In the genomic region with DNA sequence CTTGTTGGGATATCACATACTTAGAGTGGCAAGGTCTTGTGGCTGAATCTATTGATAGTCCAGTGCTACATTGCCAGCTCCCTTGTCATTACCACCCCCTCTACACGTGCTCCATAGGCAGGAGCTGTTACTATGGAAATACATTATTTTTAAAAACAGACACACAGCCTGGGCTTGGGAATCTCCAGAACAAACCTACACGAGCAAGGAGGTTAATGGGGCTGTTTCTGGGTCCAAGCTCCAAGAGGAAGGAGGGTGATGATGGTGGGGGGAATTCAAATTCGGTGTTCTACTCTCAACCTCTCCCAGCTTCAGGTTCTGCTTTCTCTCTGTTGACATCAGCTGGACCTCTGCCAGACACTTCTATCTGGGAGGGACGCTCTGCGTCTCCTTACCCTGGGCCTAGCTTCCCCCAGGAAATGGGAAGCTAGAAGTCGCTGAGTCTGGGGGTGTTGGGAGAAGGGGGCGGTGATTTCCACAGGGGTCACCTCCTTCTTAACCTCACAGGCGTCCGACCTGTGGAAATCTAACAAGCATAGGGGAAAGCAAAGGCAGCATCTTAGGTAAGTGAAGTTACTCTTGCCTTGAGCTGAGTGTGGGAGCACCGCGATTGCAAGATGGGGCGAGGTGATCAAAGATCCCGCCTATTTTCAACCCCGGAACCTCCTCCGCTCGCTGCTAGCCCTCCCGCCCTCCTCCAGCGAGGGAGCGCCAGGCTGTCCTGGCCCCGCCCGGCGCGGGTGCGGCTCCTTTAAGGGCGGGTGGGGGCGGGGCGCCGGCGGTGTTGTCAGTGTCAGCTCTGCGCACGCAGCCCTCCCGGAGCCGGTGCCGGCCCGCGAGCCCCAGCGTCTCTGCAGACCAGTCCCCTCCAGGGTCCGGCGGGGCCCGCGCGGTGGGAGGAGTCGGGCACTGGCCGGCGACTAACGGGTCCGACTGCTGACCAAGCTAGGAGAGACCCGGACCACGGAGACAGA, we compare ENCODE assay signal across 1 cellular context.
TF ChIP-seq lines count a peak whose summit lies in the region.

Gene C2CD2L (plus strand): TSS at position 781 of the 974 bp plus-strand sequence. CDS start 398 bp downstream, outside the sequence.

TF ChIP-seq in HEK293, 187 proteins besides CTCF, POLR2A, EP300 and RAD21 (continued from another document and continues in another):
- no peak for TF ChIP-seq PRDM2 (tag by site-specific recombination; IDR thresholded peaks at IDR 0.05; ENCODE audit: borderline replicate concordance)
- no peak for TF ChIP-seq ZNF292 (tag by site-specific recombination; IDR thresholded peaks at IDR 0.05; ENCODE audit: borderline replicate concordance, low read depth)
- no peak for TF ChIP-seq OVOL3 (tag by site-specific recombination; IDR thresholded peaks at IDR 0.05)
- TF ChIP-seq, protein P1, sequence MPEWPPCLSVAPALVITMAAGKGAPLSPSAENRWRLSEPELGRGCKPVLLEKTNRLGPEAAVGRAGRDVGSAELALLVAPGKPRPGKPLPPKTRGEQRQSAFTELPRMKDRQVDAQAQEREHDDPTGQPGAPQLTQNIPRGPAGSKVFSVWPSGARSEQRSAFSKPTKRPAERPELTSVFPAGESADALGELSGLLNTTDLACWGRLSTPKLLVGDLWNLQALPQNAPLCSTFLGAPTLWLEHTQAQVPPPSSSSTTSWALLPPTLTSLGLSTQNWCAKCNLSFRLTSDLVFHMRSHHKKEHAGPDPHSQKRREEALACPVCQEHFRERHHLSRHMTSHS (tag by site-specific recombination; IDR thresholded peaks at IDR 0.05) = no peak
- TF ChIP-seq ZBTB17 (tag by site-specific recombination; IDR thresholded peaks at IDR 0.05) = peak; percentile 90
- TF ChIP-seq SP7 (tag by site-specific recombination; IDR thresholded peaks at IDR 0.05) = peak; percentile 65
- no peak for TF ChIP-seq ZNF174 (tag by site-specific recombination; IDR thresholded peaks at IDR 0.05)
- no peak for TF ChIP-seq MEIS1 (CRISPR knock-in tag; IDR thresholded peaks at IDR 0.05; ENCODE audit: borderline replicate concordance)
- no peak for TF ChIP-seq BCL11A (tag by site-specific recombination; IDR thresholded peaks at IDR 0.05; ENCODE audit: low read depth)
- TF ChIP-seq ZNF777 (tag by site-specific recombination; IDR thresholded peaks at IDR 0.05; ENCODE audit: borderline replicate concordance) = no peak
- no peak for TF ChIP-seq MZF1 (tag by site-specific recombination; IDR thresholded peaks at IDR 0.05; ENCODE audit: borderline replicate concordance)
- no peak for TF ChIP-seq KLF7 (tag by site-specific recombination; IDR thresholded peaks at IDR 0.05; ENCODE audit: borderline replicate concordance)
- TF ChIP-seq ZNF837 (tag by site-specific recombination; IDR thresholded peaks at IDR 0.05) = no peak
- no peak for TF ChIP-seq ZNF514 (tag by site-specific recombination; IDR thresholded peaks at IDR 0.05)
- TF ChIP-seq KLF9 (tag by site-specific recombination; IDR thresholded peaks at IDR 0.05; ENCODE audit: low read depth) = 0 out of 2 replicates have a peak, but pooled peaks have one; percentile 34
- no peak for TF ChIP-seq ELK4 (IDR thresholded peaks at IDR 0.05; ENCODE audit: borderline replicate concordance, low read depth, low read length)
- TF ChIP-seq ZNF670 (tag by site-specific recombination; IDR thresholded peaks at IDR 0.05; ENCODE audit: low read depth) = no peak
- TF ChIP-seq ZNF843 (tag by site-specific recombination; IDR thresholded peaks at IDR 0.05) = no peak
- TF ChIP-seq ZNF571 (tag by site-specific recombination; IDR thresholded peaks at IDR 0.05) = no peak
- peak; percentile 53 for TF ChIP-seq ZNF335 (tag by site-specific recombination; conservative IDR thresholded peaks at IDR 0.05)
- TF ChIP-seq ZNF239 (tag by site-specific recombination; IDR thresholded peaks at IDR 0.05) = no peak
- TF ChIP-seq GLIS1 (tag by site-specific recombination; IDR thresholded peaks at IDR 0.05) = peak; percentile 32; the same call in 1 of the 2 replicates
- no peak for TF ChIP-seq ZNF560 (tag by site-specific recombination; IDR thresholded peaks at IDR 0.05; ENCODE audit: borderline replicate concordance)
- TF ChIP-seq, protein P2, sequence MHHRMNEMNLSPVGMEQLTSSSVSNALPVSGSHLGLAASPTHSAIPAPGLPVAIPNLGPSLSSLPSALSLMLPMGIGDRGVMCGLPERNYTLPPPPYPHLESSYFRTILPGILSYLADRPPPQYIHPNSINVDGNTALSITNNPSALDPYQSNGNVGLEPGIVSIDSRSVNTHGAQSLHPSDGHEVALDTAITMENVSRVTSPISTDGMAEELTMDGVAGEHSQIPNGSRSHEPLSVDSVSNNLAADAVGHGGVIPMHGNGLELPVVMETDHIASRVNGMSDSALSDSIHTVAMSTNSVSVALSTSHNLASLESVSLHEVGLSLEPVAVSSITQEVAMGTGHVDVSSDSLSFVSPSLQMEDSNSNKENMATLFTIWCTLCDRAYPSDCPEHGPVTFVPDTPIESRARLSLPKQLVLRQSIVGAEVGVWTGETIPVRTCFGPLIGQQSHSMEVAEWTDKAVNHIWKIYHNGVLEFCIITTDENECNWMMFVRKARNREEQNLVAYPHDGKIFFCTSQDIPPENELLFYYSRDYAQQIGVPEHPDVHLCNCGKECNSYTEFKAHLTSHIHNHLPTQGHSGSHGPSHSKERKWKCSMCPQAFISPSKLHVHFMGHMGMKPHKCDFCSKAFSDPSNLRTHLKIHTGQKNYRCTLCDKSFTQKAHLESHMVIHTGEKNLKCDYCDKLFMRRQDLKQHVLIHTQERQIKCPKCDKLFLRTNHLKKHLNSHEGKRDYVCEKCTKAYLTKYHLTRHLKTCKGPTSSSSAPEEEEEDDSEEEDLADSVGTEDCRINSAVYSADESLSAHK (tag by site-specific recombination; IDR thresholded peaks at IDR 0.05) = no peak
- no peak; the same call in none of the 2 replicates for TF ChIP-seq ZNF24 (tag by site-specific recombination; IDR thresholded peaks at IDR 0.05)
- peak; percentile 66; the same call in 1 of the 2 replicates for TF ChIP-seq GLIS2 (tag by site-specific recombination; IDR thresholded peaks at IDR 0.05)
- TF ChIP-seq, protein P3, sequence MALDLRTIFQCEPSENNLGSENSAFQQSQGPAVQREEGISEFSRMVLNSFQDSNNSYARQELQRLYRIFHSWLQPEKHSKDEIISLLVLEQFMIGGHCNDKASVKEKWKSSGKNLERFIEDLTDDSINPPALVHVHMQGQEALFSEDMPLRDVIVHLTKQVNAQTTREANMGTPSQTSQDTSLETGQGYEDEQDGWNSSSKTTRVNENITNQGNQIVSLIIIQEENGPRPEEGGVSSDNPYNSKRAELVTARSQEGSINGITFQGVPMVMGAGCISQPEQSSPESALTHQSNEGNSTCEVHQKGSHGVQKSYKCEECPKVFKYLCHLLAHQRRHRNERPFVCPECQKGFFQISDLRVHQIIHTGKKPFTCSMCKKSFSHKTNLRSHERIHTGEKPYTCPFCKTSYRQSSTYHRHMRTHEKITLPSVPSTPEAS (tag by site-specific recombination; IDR thresholded peaks at IDR 0.05) = no peak
- TF ChIP-seq, protein P4, sequence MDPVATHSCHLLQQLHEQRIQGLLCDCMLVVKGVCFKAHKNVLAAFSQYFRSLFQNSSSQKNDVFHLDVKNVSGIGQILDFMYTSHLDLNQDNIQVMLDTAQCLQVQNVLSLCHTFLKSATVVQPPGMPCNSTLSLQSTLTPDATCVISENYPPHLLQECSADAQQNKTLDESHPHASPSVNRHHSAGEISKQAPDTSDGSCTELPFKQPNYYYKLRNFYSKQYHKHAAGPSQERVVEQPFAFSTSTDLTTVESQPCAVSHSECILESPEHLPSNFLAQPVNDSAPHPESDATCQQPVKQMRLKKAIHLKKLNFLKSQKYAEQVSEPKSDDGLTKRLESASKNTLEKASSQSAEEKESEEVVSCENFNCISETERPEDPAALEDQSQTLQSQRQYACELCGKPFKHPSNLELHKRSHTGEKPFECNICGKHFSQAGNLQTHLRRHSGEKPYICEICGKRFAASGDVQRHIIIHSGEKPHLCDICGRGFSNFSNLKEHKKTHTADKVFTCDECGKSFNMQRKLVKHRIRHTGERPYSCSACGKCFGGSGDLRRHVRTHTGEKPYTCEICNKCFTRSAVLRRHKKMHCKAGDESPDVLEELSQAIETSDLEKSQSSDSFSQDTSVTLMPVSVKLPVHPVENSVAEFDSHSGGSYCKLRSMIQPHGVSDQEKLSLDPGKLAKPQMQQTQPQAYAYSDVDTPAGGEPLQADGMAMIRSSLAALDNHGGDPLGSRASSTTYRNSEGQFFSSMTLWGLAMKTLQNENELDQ (tag by site-specific recombination; IDR thresholded peaks at IDR 0.05; ENCODE audit: low read depth) = no peak
- no peak for TF ChIP-seq ZNF548 (tag by site-specific recombination; IDR thresholded peaks at IDR 0.05)
- TF ChIP-seq ZNF366 (tag by site-specific recombination; conservative IDR thresholded peaks at IDR 0.05) = peak; percentile 40; the same call in 1 of the 2 replicates
- TF ChIP-seq ZNF10 (tag by site-specific recombination; IDR thresholded peaks at IDR 0.05) = no peak
- TF ChIP-seq ZNF26 (tag by site-specific recombination; IDR thresholded peaks at IDR 0.05) = no peak
- TF ChIP-seq ZNF138 (tag by site-specific recombination; IDR thresholded peaks at IDR 0.05; ENCODE audit: borderline replicate concordance) = no peak
- no peak for TF ChIP-seq ZNF776 (tag by site-specific recombination; IDR thresholded peaks at IDR 0.05; ENCODE audit: borderline replicate concordance)
- TF ChIP-seq ZNF792 (tag by site-specific recombination; IDR thresholded peaks at IDR 0.05) = no peak
- no peak; the same call in 1 of the 2 replicates for TF ChIP-seq TCF7L2 (IDR thresholded peaks at IDR 0.05; ENCODE audit: borderline replicate concordance, low read depth, low read length)
- no peak for TF ChIP-seq ZNF37A (tag by site-specific recombination; IDR thresholded peaks at IDR 0.05)
- no peak for TF ChIP-seq ZIC2 (tag by site-specific recombination; IDR thresholded peaks at IDR 0.05)
- TF ChIP-seq, protein P5, sequence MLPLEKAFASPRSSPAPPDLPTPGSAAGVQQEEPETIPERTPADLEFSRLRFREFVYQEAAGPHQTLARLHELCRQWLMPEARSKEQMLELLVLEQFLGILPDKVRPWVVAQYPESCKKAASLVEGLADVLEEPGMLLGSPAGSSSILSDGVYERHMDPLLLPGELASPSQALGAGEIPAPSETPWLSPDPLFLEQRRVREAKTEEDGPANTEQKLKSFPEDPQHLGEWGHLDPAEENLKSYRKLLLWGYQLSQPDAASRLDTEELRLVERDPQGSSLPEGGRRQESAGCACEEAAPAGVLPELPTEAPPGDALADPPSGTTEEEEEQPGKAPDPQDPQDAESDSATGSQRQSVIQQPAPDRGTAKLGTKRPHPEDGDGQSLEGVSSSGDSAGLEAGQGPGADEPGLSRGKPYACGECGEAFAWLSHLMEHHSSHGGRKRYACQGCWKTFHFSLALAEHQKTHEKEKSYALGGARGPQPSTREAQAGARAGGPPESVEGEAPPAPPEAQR (tag by site-specific recombination; IDR thresholded peaks at IDR 0.05) = no peak
- no peak for TF ChIP-seq ZNF155 (tag by site-specific recombination; IDR thresholded peaks at IDR 0.05)
- TF ChIP-seq HOXC10 (CRISPR knock-in tag; IDR thresholded peaks at IDR 0.05) = no peak
- TF ChIP-seq ZNF701 (tag by site-specific recombination; IDR thresholded peaks at IDR 0.05) = no peak
